ENCODE assay signal across 7 cellular contexts in genomic region chr5:172293054-172293744, GRCh38. TPM values are rescaled to one million over a fixed set of nuclear protein-coding genes. Genes with fewer than 3 reads are reported as not detected.
DNase-seq lines count a peak whose midpoint lies in the region; ATAC-seq, FAIRE-seq and TF ChIP-seq lines count a peak whose summit lies in the region.

No MANE protein-coding gene starts in this region.

- FAIRE-seq in GM12891 (lab: Jason Lieb, UNC) (peak; percentile 94), small intestine (lab: Jason Lieb, UNC) (no peak)

- WGBS in adrenal gland, 4 donors: 36 to 45% (median 39%) methylated on average over 5 of the region's 5 CpGs
- WGBS in small intestine, 3 donors: 36 to 45% (median 43%) methylated on average over 5 of the region's 5 CpGs

- no peaks in the 10 kb centered on the region for H3K36me3 ChIP-seq in adrenal gland (replicated peaks in 1 of 2)
- H3K36me3 ChIP-seq in right atrium auricular region: no peaks in the 10 kb centered on the region
- no peaks in the 10 kb centered on the region for H3K36me3 ChIP-seq in small intestine (ENCODE audit: control insufficient read depth in 2 of 2, insufficient read depth in 2 of 2, low read length in 2 of 2)

- TF ChIP-seq POLR2A in GM12891 (IDR thresholded peaks at IDR 0.05; ENCODE audit: low read depth, low read length): no peak
- no peak for TF ChIP-seq POLR2A in adrenal gland (IDR thresholded peaks at IDR 0.05)

- H3K27ac ChIP-seq in adrenal gland (peak overlapping the region in 2 of 5 donors; percentile 30 to 46), right atrium auricular region (no peak overlapping the region), small intestine (ENCODE audit: low read depth in 1 of 2, low read length in 1 of 2) (no peak overlapping the region)

- peak; percentile 48 for DNase-seq in GM12891 (ENCODE audit: insufficient read length, low spot score)
- DNase-seq in NCI-H1436 (lab: John Stamatoyannopoulos, UW): peak; percentile 48
- peak; percentile 40 for DNase-seq in T follicular helper cell (ENCODE audit: low read depth)
- peak; percentile 72 to 93 (median 85) for DNase-seq in adrenal gland
- peak; percentile 66 for DNase-seq in right atrium auricular region (ENCODE audit: low spot score)
- peak; percentile 83 for DNase-seq in small intestine

- H3K9me3 ChIP-seq in adrenal gland (replicated peaks in 1 of 3) (no peaks in the 10 kb centered on the region), right atrium auricular region (no peaks in the 10 kb centered on the region), small intestine (ENCODE audit: control insufficient read depth, low read depth) (no peaks in the 10 kb centered on the region)

- ATAC-seq in HG02623 (IDR thresholded peaks at IDR 0.05; ENCODE audit: unreplicated experiment): peak; percentile 96

- peak; percentile 71 to 92 (median 88) for TF ChIP-seq CTCF in adrenal gland (IDR thresholded peaks at IDR 0.05)
- TF ChIP-seq CTCF in right atrium auricular region (IDR thresholded peaks at IDR 0.05): peak; percentile 59 to 86

- H3K4me3 ChIP-seq in adrenal gland (no peak overlapping the region), right atrium auricular region (no peak overlapping the region), small intestine (ENCODE audit: low read depth in 1 of 2, low read length in 2 of 2) (no peak overlapping the region)

- H3K27me3 ChIP-seq in adrenal gland (no peaks in the 10 kb centered on the region), right atrium auricular region (no peaks in the 10 kb centered on the region), small intestine (ENCODE audit: control insufficient read depth in 2 of 2, insufficient read depth in 2 of 2, low read length in 2 of 2) (no peaks in the 10 kb centered on the region)

- intact Hi-C loops in adrenal gland (cut with DNase I): loop anchor here in 1 of 2 donors (5.0 to 10.0 kb wide), 2 partner anchors 98 to 186 kb away; partner anchors contain the start of gene EFCAB9

- H3K4me1 ChIP-seq in adrenal gland (replicated peaks in 1 of 2) (peaks cover 6 to 7% of the 10 kb centered on the region in 2 donors), right atrium auricular region (no peaks in the 10 kb centered on the region), small intestine (ENCODE audit: control insufficient read depth in 2 of 2, insufficient read depth in 1 of 2, low read depth in 1 of 2, low read length in 1 of 2) (no peaks in the 10 kb centered on the region)

TF ChIP-seq in GM12891, 5 proteins besides CTCF, POLR2A, EP300 and RAD21:
- no peak for TF ChIP-seq PAX5 (IDR thresholded peaks at IDR 0.05; ENCODE audit: insufficient read depth, low read length, severe bottlenecking)
- no peak for TF ChIP-seq SPI1 (IDR thresholded peaks at IDR 0.05; ENCODE audit: low read depth, low read length)
- no peak for TF ChIP-seq POU2F2 (IDR thresholded peaks at IDR 0.05; ENCODE audit: low read depth, low read length)
- no peak for TF ChIP-seq TAF1 (IDR thresholded peaks at IDR 0.05; ENCODE audit: low read depth, low read length)
- no peak for TF ChIP-seq POLR2AphosphoS5 (IDR thresholded peaks at IDR 0.05; ENCODE audit: low read depth, low read length)
TF ChIP-seq in GM12891: peak in this region for 0.

RNA-seq across cellular contexts. Expression of gene UBTD2, which starts 9.6 kb away (rescaled TPM):
- 6.5 TPM for polyA plus RNA-seq in GM12891 (2012; ENCODE audit: low read depth, missing spikeins)
- total RNA-seq in adrenal gland (10 to 100 TPM; 11.4 to 22.7 (median 17.2) TPM), right atrium auricular region (10 to 100 TPM in 1 of 2 donors, 1 to 10 TPM in 1; 6.6 to 12.4 TPM)
- polyA plus RNA-seq in adrenal gland (10 to 100 TPM in 2 of 3 donors, 1 to 10 TPM in 1; 8.2 to 19.7 (median 11.0) TPM), small intestine (10 to 100 TPM; 16.9 to 25.7 (median 18.4) TPM)
